2 cellular contexts compared by ENCODE assay signal in genomic region chr1:62307516-62308492, GRCh38.
TF ChIP-seq lines count a peak whose summit lies in the region.

No MANE protein-coding gene starts in this region.

TF ChIP-seq in A549, 52 proteins besides CTCF, POLR2A, EP300 and RAD21 (continued from another document):
- no peak for TF ChIP-seq MAX (IDR thresholded peaks at IDR 0.05)

TF ChIP-seq in SK-N-SH treated with all-trans-retinoic acid at 6 μM for 48 hours, 23 proteins besides CTCF, POLR2A, EP300 and RAD21 (continued from another document):
- no peak for TF ChIP-seq CREB5 (CRISPR knock-in tag; IDR thresholded peaks at IDR 0.05; ENCODE audit: low read depth)
- no peak for TF ChIP-seq PPARA (CRISPR knock-in tag; IDR thresholded peaks at IDR 0.05; ENCODE audit: borderline replicate concordance)
- TF ChIP-seq OSR1 (CRISPR knock-in tag; IDR thresholded peaks at IDR 0.05) = no peak
- TF ChIP-seq ARNTL (CRISPR knock-in tag; IDR thresholded peaks at IDR 0.05; ENCODE audit: borderline replicate concordance, low read depth) = no peak
- no peak for TF ChIP-seq ZC3H10 (CRISPR knock-in tag; IDR thresholded peaks at IDR 0.05)
- no peak for TF ChIP-seq ZNF8 (CRISPR knock-in tag; IDR thresholded peaks at IDR 0.05)
- no peak for TF ChIP-seq RARB (CRISPR knock-in tag; IDR thresholded peaks at IDR 0.05)
- TF ChIP-seq ESRRG (CRISPR knock-in tag; IDR thresholded peaks at IDR 0.05) = no peak
- no peak for TF ChIP-seq SNAI2 (CRISPR knock-in tag; IDR thresholded peaks at IDR 0.05)
- TF ChIP-seq ZFP30 (CRISPR knock-in tag; IDR thresholded peaks at IDR 0.05) = no peak
- TF ChIP-seq ZNF565 (CRISPR knock-in tag; conservative IDR thresholded peaks at IDR 0.05; ENCODE audit: low read depth) = no peak
- TF ChIP-seq BACH2 (CRISPR knock-in tag; IDR thresholded peaks at IDR 0.05; ENCODE audit: borderline replicate concordance) = no peak
- no peak for TF ChIP-seq TSHZ2 (CRISPR knock-in tag; IDR thresholded peaks at IDR 0.05)
- TF ChIP-seq ISL1 (CRISPR knock-in tag; IDR thresholded peaks at IDR 0.05) = no peak
- no peak for TF ChIP-seq TCF4 (CRISPR knock-in tag; IDR thresholded peaks at IDR 0.05; ENCODE audit: borderline replicate concordance)
